In genomic region chr3:150603090-150603887, GRCh38 we compare ENCODE assay signal across 8 cellular contexts. TPM values are rescaled to one million over a fixed set of nuclear protein-coding genes. Genes with fewer than 3 reads are reported as not detected.
DNase-seq lines count a peak whose midpoint lies in the region; ATAC-seq and TF ChIP-seq lines count a peak whose summit lies in the region.

Gene SELENOT (plus strand): TSS chr3:150603321. CDS start chr3:150603363, 42 bp downstream.

- intact Hi-C loops in CD14-positive monocyte (cut with micrococcal nuclease) = loop anchor here (2.0 to 10.0 kb wide), 4 partner anchors 56 to 198 kb away; partner anchors contain the start of genes SIAH2 (in 2 of the 2), EIF2A (in 1 of the 2), SERP1 (in 1 of the 2) and TSC22D2 (in 1 of the 2)

- H3K27me3 Mint-ChIP-seq in CD14-positive monocyte (ENCODE audit: low read depth in 3 of 3) = peaks cover 0 to 4% (median 0%) of the 10 kb centered on the region in 3 donors

- peaks cover 47% of the 10 kb centered on the region for H3K4me1 Mint-ChIP-seq in CD14-positive monocyte

- no peaks in the 10 kb centered on the region for H3K9me3 ChIP-seq in liver (ENCODE audit: control insufficient read depth in 4 of 4, low read length in 3 of 4)

- peak in 1 of 2 donors; percentile 12 for TF ChIP-seq RAD21 in liver (IDR thresholded peaks at IDR 0.05)

- peak; percentile 95 for DNase-seq in CD14-positive monocyte (ENCODE audit: low spot score)
- DNase-seq in NCI-H774 (lab: John Stamatoyannopoulos, UW) = peak; percentile 95
- DNase-seq in activated CD4-positive, alpha-beta T cell treated with anti-CD3 and anti-CD28 coated beads, Interleukin-2, amount 50 U/mL, for 4 hours = peak; percentile 87 to 90
- DNase-seq in dermis blood vessel endothelial cell = peak; percentile 97
- peak; percentile 93 for DNase-seq in stimulated activated CD4-positive, alpha-beta T cell treated with anti-CD3 and anti-CD28 coated beads, Interleukin-4, amount 100 ng/mL, for 24 hours

- H3K27me3 ChIP-seq in liver (ENCODE audit: control insufficient read depth in 4 of 4, insufficient read depth in 4 of 4, low read length in 3 of 4) = no peaks in the 10 kb centered on the region

- H3K9me3 Mint-ChIP-seq in CD14-positive monocyte = no peaks in the 10 kb centered on the region

- peaks cover 5 to 26% (median 10%) of the 10 kb centered on the region in 4 donors for H3K4me1 ChIP-seq in liver (ENCODE audit: control insufficient read depth in 4 of 4, insufficient read depth in 4 of 4, low read length in 3 of 4)

- H3K27ac ChIP-seq in liver (ENCODE audit: low read depth in 1 of 2, low read length in 2 of 2) = peak within 1 kb of the TSS; percentile 89

- peak within 1 kb of the TSS; percentile 99 for H3K4me3 Mint-ChIP-seq in CD14-positive monocyte

- peak; percentile 55 for ATAC-seq in GM19372 (IDR thresholded peaks at IDR 0.05; ENCODE audit: low read depth, unreplicated experiment)
- ATAC-seq in HG03558 (IDR thresholded peaks at IDR 0.05; ENCODE audit: extremely low read depth, unreplicated experiment) = peak; percentile 37

- under 1% methylated on average over 64 of the region's 64 CpGs for WGBS in liver

- peak within 1 kb of the TSS; percentile 98 to 100 (median 99) for H3K27ac Mint-ChIP-seq in CD14-positive monocyte

- peak within 1 kb of the TSS; percentile 90 for H3K9ac ChIP-seq in liver (ENCODE audit: low read depth in 1 of 2, low read length in 2 of 2)

- peak within 1 kb of the TSS; percentile 71 to 97 (median 88) for H3K4me3 ChIP-seq in liver (ENCODE audit: low read depth in 1 of 3, low read length in 3 of 3)

- TF ChIP-seq CTCF in CD14-positive monocyte (IDR thresholded peaks at IDR 0.05) = peak; percentile 10
- peak; percentile 14 for TF ChIP-seq CTCF in liver (IDR thresholded peaks at IDR 0.05; ENCODE audit: low read depth, low read length, missing input control)

- H3K36me3 ChIP-seq in liver (ENCODE audit: control insufficient read depth in 4 of 4, insufficient read depth in 3 of 4, low read depth in 1 of 4, low read length in 3 of 4) = no peaks in the 10 kb centered on the region

- H3K36me3 Mint-ChIP-seq in CD14-positive monocyte = peaks cover 3 to 8% of the 10 kb centered on the region in 2 donors

TF ChIP-seq in liver, 16 proteins besides CTCF, POLR2A, EP300 and RAD21:
- peak in 1 of 2 donors; percentile 8 for TF ChIP-seq HNF4A (conservative IDR thresholded peaks at IDR 0.05)
- TF ChIP-seq EGR1 (IDR thresholded peaks at IDR 0.05; ENCODE audit: low read depth in 2 of 2) = no peak
- TF ChIP-seq RXRA (IDR thresholded peaks at IDR 0.05) = peak in 1 of 2 donors; percentile 16
- TF ChIP-seq GABPA (IDR thresholded peaks at IDR 0.05 in 1 of 2, conservative IDR thresholded peaks at IDR 0.05 in 1 of 2) = peak in 1 of 2 donors; percentile 30
- no peak for TF ChIP-seq ZBTB33 (IDR thresholded peaks at IDR 0.05)
- TF ChIP-seq, protein P1, sequence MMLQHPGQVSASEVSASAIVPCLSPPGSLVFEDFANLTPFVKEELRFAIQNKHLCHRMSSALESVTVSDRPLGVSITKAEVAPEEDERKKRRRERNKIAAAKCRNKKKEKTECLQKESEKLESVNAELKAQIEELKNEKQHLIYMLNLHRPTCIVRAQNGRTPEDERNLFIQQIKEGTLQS (IDR thresholded peaks at IDR 0.05) = no peak
- peak; percentile 90 for TF ChIP-seq TAF1 (conservative IDR thresholded peaks at IDR 0.05)
- TF ChIP-seq HNF4G (IDR thresholded peaks at IDR 0.05) = no peak
- peak; percentile 87 for TF ChIP-seq REST (IDR thresholded peaks at IDR 0.05)
- no peak for TF ChIP-seq FOXA1 (IDR thresholded peaks at IDR 0.05)
- no peak for TF ChIP-seq NR2F2 (IDR thresholded peaks at IDR 0.05)
- peak; percentile 14 for TF ChIP-seq MAX (IDR thresholded peaks at IDR 0.05)
- no peak for TF ChIP-seq JUND (IDR thresholded peaks at IDR 0.05)
- TF ChIP-seq YY1 (IDR thresholded peaks at IDR 0.05) = peak; percentile 98
- peak; percentile 24 for TF ChIP-seq SP1 (IDR thresholded peaks at IDR 0.05)
- no peak for TF ChIP-seq FOXA2 (IDR thresholded peaks at IDR 0.05)

RNA-seq across cellular contexts. Expression of gene SELENOT, which starts in this region (rescaled TPM):
- polyA plus RNA-seq in CD14-positive monocyte (100 to 1,000 TPM; 492 to 549 TPM), liver (10 to 100 TPM; 59.2 to 80.8 TPM)
- total RNA-seq in dermis blood vessel endothelial cell (151 and 153 TPM in 2 replicates), liver (100 to 1,000 TPM in 1 of 2 donors, 10 to 100 TPM in 1; 52.7 to 107 TPM)

Comparison
In these comparisons a context has a peak if more than half of its experiments do, and no peak if none do; other contexts are left out.
1. Peak in every context shown above with its lines: DNase-seq, ATAC-seq, H3K4me3 ChIP-seq and H3K27ac ChIP-seq.
2. RNA of gene SELENOT (polyA plus RNA-seq): 492 to 549 TPM in CD14-positive monocyte; 59.2 to 80.8 TPM in liver; every median in the first group is over 4 times any median in the second.